Comparison of ENCODE assay signal across 17 cellular contexts in genomic region chr17:6508519-6509294, GRCh38. TPM values are rescaled to one million over a fixed set of nuclear protein-coding genes. Genes with fewer than 3 reads are reported as not detected.
DNase-seq lines count a peak whose midpoint lies in the region; ATAC-seq lines count a peak whose summit lies in the region.
"Had no signal": no experiment of that assay in that cellular context is flagged by ENCODE, and none has a peak within 500 bp of the region (broad histone marks: within the 10 kb centered on the region; RNA-seq: fewer than 3 reads in every experiment).

No MANE protein-coding gene starts in this region.

- DNase-seq in NCI-H748 (lab: John Stamatoyannopoulos, UW; ENCODE audit: unreplicated experiment) (peak; percentile 22), NCI-H748 treated with DMSO at 0.1 percent for 48 hours (lab: John Stamatoyannopoulos, UW) (no peak), cerebellum (ENCODE audit: low spot score) (peak; percentile 45), myocyte (ENCODE audit: low read depth) (peak; percentile 71), midbrain (lab: John Stamatoyannopoulos, UW) (no peak)
- no peak for DNase-seq in activated T-cell treated with anti-CD3 and anti-CD28 coated beads, Interleukin-2, amount 50 U/mL, for 72 hours
- DNase-seq: activated CD4-positive, alpha-beta T cell treated with anti-CD3 and anti-CD28 coated beads, Interleukin-2, amount 50 U/mL, for 4 hours; activated T-cell treated with anti-CD3 and anti-CD28 coated beads, Interleukin-2, amount 50 U/mL, for 24 hours; effector memory CD8-positive, alpha-beta T cell; GF-D8; NCI-H2171; SK-N-SH; stimulated activated CD4-positive, alpha-beta T cell treated with anti-CD3 and anti-CD28 coated beads, Interleukin-4, amount 100 ng/mL, for 4 hours had no signal

- no peak overlapping the region for H3K27ac Mint-ChIP-seq in activated T-cell treated with anti-CD3 and anti-CD28 coated beads, Interleukin-2, amount 50 U/mL, for 72 hours
- H3K27ac Mint-ChIP-seq: activated T-cell treated with anti-CD3 and anti-CD28 coated beads, Interleukin-2, amount 50 U/mL, for 24 hours; effector memory CD8-positive, alpha-beta T cell had no signal

- ATAC-seq in HG03432 (IDR thresholded peaks at IDR 0.05; ENCODE audit: unreplicated experiment) (no peak), HG03342 (IDR thresholded peaks at IDR 0.05; ENCODE audit: unreplicated experiment) (no peak)
- no peak for ATAC-seq in activated T-cell treated with anti-CD3 and anti-CD28 coated beads, Interleukin-2, amount 50 U/mL, for 72 hours (replicated peaks in 1 of 2)
- ATAC-seq: effector memory CD8-positive, alpha-beta T cell; HepG2 had no signal

- H3K9me3 Mint-ChIP-seq in activated T-cell treated with anti-CD3 and anti-CD28 coated beads, Interleukin-2, amount 50 U/mL, for 72 hours, result no peaks in the 10 kb centered on the region
- H3K9me3 Mint-ChIP-seq: activated T-cell treated with anti-CD3 and anti-CD28 coated beads, Interleukin-2, amount 50 U/mL, for 24 hours; effector memory CD8-positive, alpha-beta T cell; neural crest cell had no signal

- H3K36me3 Mint-ChIP-seq in activated T-cell treated with anti-CD3 and anti-CD28 coated beads, Interleukin-2, amount 50 U/mL, for 72 hours (ENCODE audit: insufficient read depth in 2 of 2), result no peaks in the 10 kb centered on the region

- no peak overlapping the region for H3K4me3 Mint-ChIP-seq in activated T-cell treated with anti-CD3 and anti-CD28 coated beads, Interleukin-2, amount 50 U/mL, for 72 hours
- H3K4me3 Mint-ChIP-seq: activated T-cell treated with anti-CD3 and anti-CD28 coated beads, Interleukin-2, amount 50 U/mL, for 24 hours; effector memory CD8-positive, alpha-beta T cell; neural crest cell had no signal

- H3K27me3 Mint-ChIP-seq in activated T-cell treated with anti-CD3 and anti-CD28 coated beads, Interleukin-2, amount 50 U/mL, for 72 hours (ENCODE audit: low read depth), result no peaks in the 10 kb centered on the region

- no peaks in the 10 kb centered on the region for H3K4me1 Mint-ChIP-seq in activated T-cell treated with anti-CD3 and anti-CD28 coated beads, Interleukin-2, amount 50 U/mL, for 72 hours (ENCODE audit: low read depth)
- H3K4me1 Mint-ChIP-seq: neural crest cell had no signal

RNA-seq across cellular contexts. Expression of gene PITPNM3, which starts 47.6 kb away (rescaled TPM):
- 10.1 TPM for total RNA-seq in cerebellum
- 0.72 and 0.78 TPM in 2 replicates for total RNA-seq in myocyte
- polyA plus RNA-seq in myocyte (2012), result 3.2 TPM
- under 1 TPM; 0.70 to 0.81 TPM for total RNA-seq in activated T-cell treated with anti-CD3 and anti-CD28 coated beads, Interleukin-2, amount 50 U/mL, for 72 hours

Comparison
In these comparisons a context has a peak if more than half of its experiments do, and no peak if none do; other contexts are left out.
1. DNase-seq: peak in NCI-H748 (single experiment), cerebellum (single experiment) and myocyte (single experiment); none in NCI-H748 treated with DMSO at 0.1 percent for 48 hours (single experiment), midbrain (single experiment) and activated T-cell treated with anti-CD3 and anti-CD28 coated beads, Interleukin-2, amount 50 U/mL, for 72 hours (0 of 2).